In genomic region chr17:48522031-48522593, GRCh38 we compare ENCODE assay signal across 12 cellular contexts. TPM values are rescaled to one million over a fixed set of nuclear protein-coding genes. Genes with fewer than 3 reads are reported as not detected.
DNase-seq lines count a peak whose midpoint lies in the region; ATAC-seq, FAIRE-seq and TF ChIP-seq lines count a peak whose summit lies in the region.
"Had no signal": no experiment of that assay in that cellular context is flagged by ENCODE, and none has a peak within 500 bp of the region (broad histone marks: within the 10 kb centered on the region; RNA-seq: fewer than 3 reads in every experiment).

No MANE protein-coding gene starts in this region.

- DNase-seq in HepG2 (ENCODE audit: low spot score) (no peak), PC-3 (peak; percentile 83), kidney (peak; percentile 87), urothelium cell line (ENCODE audit: low spot score) (peak; percentile 23), putamen (ENCODE audit: low spot score) (no peak)
- DNase-seq in stimulated activated CD4-positive, alpha-beta T cell treated with anti-CD3 and anti-CD28 coated beads, Interleukin-4, amount 100 ng/mL, for 24 hours, result no peak
- DNase-seq: Peyer's patch; stimulated activated CD4-positive, alpha-beta T cell treated with anti-CD3 and anti-CD28 coated beads, Interleukin-2, amount 100 ng/mL, for 24 hours had no signal

- no peak overlapping the region for H3K9ac ChIP-seq in liver (ENCODE audit: low read depth in 1 of 2, low read length in 2 of 2)
- H3K9ac ChIP-seq in HepG2 (ENCODE audit: insufficient read depth, low read depth, low read length), result no peak overlapping the region
- H3K9ac ChIP-seq in PC-3 (ENCODE audit: low read length), result no peak overlapping the region
- H3K9ac ChIP-seq in kidney (ENCODE audit: low read length in 2 of 2), result no peak overlapping the region

- in situ Hi-C loops in HepG2 (cut with HindIII; ENCODE audit: extremely low pct_ligation_motif_present, low pct_unique_long_range_greater_than_20kb), result no loop called here

- H3K4me1 ChIP-seq in liver (ENCODE audit: control insufficient read depth in 4 of 4, insufficient read depth in 4 of 4, low read length in 3 of 4) (no peaks in the 10 kb centered on the region), HepG2 (ENCODE audit: insufficient read depth, low read length) (no peaks in the 10 kb centered on the region), PC-3 (ENCODE audit: insufficient read depth, low read length) (peaks cover 27% of the 10 kb centered on the region), kidney (ENCODE audit: control insufficient read depth in 1 of 2, insufficient read depth in 1 of 2, low read depth in 1 of 2, low read length in 2 of 2) (no peaks in the 10 kb centered on the region)

- BruUV-seq in HepG2 (replicated peaks; lab: Mats Ljungman, UMichigan), result no TSS peak
- no TSS peak for BruUV-seq in PC-3 (replicated peaks; lab: Mats Ljungman, UMichigan)

- POLR2A ChIA-PET in HepG2 (lab: Yijun Ruan, JAX) (no interaction called here), PC-3 (lab: Charles Lee; ENCODE audit: unreplicated experiment) (no interaction called here)

- intact Hi-C loops in HepG2 (cut with micrococcal nuclease; ENCODE audit: unreplicated experiment), result loop anchor here (5.0 kb wide), 1 partner anchor 650 kb away; no protein-coding TSS in a partner anchor
- intact Hi-C loops in PC-3 (cut with micrococcal nuclease), result no loop called here
- intact Hi-C loops in kidney (cut with DNase I), result no loop called here

- H3K4me1 Mint-ChIP-seq in stimulated activated memory B cell treated with anti-CD40 and anti-IgM and Interleukin-4, amounts not matched to agents 10 μg/mL and 1 μg/mL and 100 μg/mL, for 72 hours, result peaks cover 7% of the 10 kb centered on the region

- H2AFZ ChIP-seq in HepG2 (ENCODE audit: low read length) (no peak overlapping the region), PC-3 (ENCODE audit: low read length) (peak overlapping the region; percentile 8)

- FAIRE-seq in HepG2 (lab: Jason Lieb, UNC) (no peak), kidney (lab: Jason Lieb, UNC) (no peak), urothelium cell line (lab: Jason Lieb, UNC) (no peak)
- FAIRE-seq: islet of Langerhans had no signal

- H3K79me2 ChIP-seq in HepG2 (ENCODE audit: insufficient read depth, low read length) (no peaks in the 10 kb centered on the region), PC-3 (ENCODE audit: low read length) (no peaks in the 10 kb centered on the region)

- H3K4me3 ChIP-seq in liver (ENCODE audit: low read depth in 1 of 3, low read length in 3 of 3) (no peak overlapping the region), HepG2 (replicated peaks in 1 of 3; ENCODE audit: insufficient read depth in 1 of 3, low read depth in 2 of 3, low read length in 3 of 3) (no peak overlapping the region), PC-3 (ENCODE audit: low read length) (no peak overlapping the region), kidney (ENCODE audit: low read length in 2 of 2) (no peak overlapping the region)
- H3K4me3 ChIP-seq: Peyer's patch had no signal

- TF ChIP-seq CTCF in liver (IDR thresholded peaks at IDR 0.05; ENCODE audit: low read depth, low read length, missing input control) (no peak), HepG2 (CRISPR knock-in tag; IDR thresholded peaks at IDR 0.05) (no peak), PC-3 (conservative IDR thresholded peaks at IDR 0.05; ENCODE audit: low read depth, low read length) (no peak), kidney (IDR thresholded peaks at IDR 0.05; ENCODE audit: borderline replicate concordance, extremely low read depth, insufficient read depth) (no peak)

- CTCF ChIA-PET in HepG2 (lab: Yijun Ruan, JAX; ENCODE audit: low intra/inter-chr PET ratio, low total read pairs) (no interaction called here), PC-3 (lab: Charles Lee) (interaction anchor here (0.7 kb wide), 1 partner anchor 36 kb away, joined by 4 read pairs; no protein-coding TSS in a partner anchor)

- no peak for TF ChIP-seq POLR2A in HepG2 (IDR thresholded peaks at IDR 0.05; ENCODE audit: insufficient read depth in 1 of 2, low read depth in 2 of 2, low read length in 2 of 2)

- no peaks in the 10 kb centered on the region for H4K20me1 ChIP-seq in HepG2 (ENCODE audit: insufficient read depth, low read length)
- no peaks in the 10 kb centered on the region for H4K20me1 ChIP-seq in PC-3 (ENCODE audit: low read length)

- H3K36me3 ChIP-seq in liver (ENCODE audit: control insufficient read depth in 4 of 4, insufficient read depth in 3 of 4, low read depth in 1 of 4, low read length in 3 of 4) (no peaks in the 10 kb centered on the region), HepG2 (replicated peaks in 1 of 2; ENCODE audit: control insufficient read depth in 1 of 2, insufficient read depth in 2 of 2, low read length in 2 of 2) (no peaks in the 10 kb centered on the region), PC-3 (ENCODE audit: low read depth, low read length) (no peaks in the 10 kb centered on the region), kidney (ENCODE audit: control insufficient read depth in 1 of 2, insufficient read depth in 2 of 2, low read length in 2 of 2) (no peaks in the 10 kb centered on the region)
- H3K36me3 ChIP-seq: Peyer's patch had no signal

- H3F3A ChIP-seq in PC-3 (ENCODE audit: low read length, unreplicated experiment), result no peaks in the 10 kb centered on the region

- H3K9me3 ChIP-seq in liver (ENCODE audit: control insufficient read depth in 4 of 4, low read length in 3 of 4) (no peaks in the 10 kb centered on the region), HepG2 (ENCODE audit: low read length) (no peaks in the 10 kb centered on the region), PC-3 (ENCODE audit: low read length) (no peaks in the 10 kb centered on the region), kidney (ENCODE audit: control insufficient read depth in 1 of 2, low read length in 2 of 2) (no peaks in the 10 kb centered on the region)
- H3K9me3 ChIP-seq: Peyer's patch had no signal

- H3K27ac ChIP-seq in liver (ENCODE audit: low read depth in 1 of 2, low read length in 2 of 2) (no peak overlapping the region), HepG2 (ENCODE audit: extremely low read length, insufficient read depth, low read length) (no peak overlapping the region), PC-3 (ENCODE audit: low read length) (0 out of 2 replicates have a peak overlapping the region, but pooled peaks have one; percentile 4), kidney (ENCODE audit: low read depth in 2 of 2, low read length in 2 of 2) (no peak overlapping the region)
- H3K27ac ChIP-seq: Peyer's patch had no signal

- no peak for TF ChIP-seq EP300 in HepG2 (IDR thresholded peaks at IDR 0.05; ENCODE audit: low read depth in 2 of 2, low read length in 2 of 2)
- TF ChIP-seq EP300 in HepG2 (CRISPR knock-in tag; IDR thresholded peaks at IDR 0.05; ENCODE audit: borderline replicate concordance), result no peak

- H3K27me3 Mint-ChIP-seq in stimulated activated memory B cell treated with anti-CD40 and anti-IgM and Interleukin-4, amounts not matched to agents 10 μg/mL and 1 μg/mL and 100 μg/mL, for 72 hours, result peaks cover 92% of the 10 kb centered on the region

- TF ChIP-seq RAD21 in liver (IDR thresholded peaks at IDR 0.05) (peak in 1 of 2 donors; percentile 3), HepG2 (CRISPR knock-in tag; IDR thresholded peaks at IDR 0.05) (no peak)

- no peak; the same call in 2 of the 3 replicates for ATAC-seq in HepG2
- peak; percentile 58 for ATAC-seq in PC-3
- no peak for ATAC-seq in stimulated activated memory B cell treated with anti-CD40 and anti-IgM and Interleukin-4, amounts not matched to agents 10 μg/mL and 1 μg/mL and 100 μg/mL, for 72 hours

- no peak overlapping the region for H3K4me2 ChIP-seq in HepG2 (ENCODE audit: low read depth, low read length)
- peak overlapping the region; percentile 26 for H3K4me2 ChIP-seq in PC-3 (ENCODE audit: low read length)

- no peak overlapping the region for H3K27ac Mint-ChIP-seq in stimulated activated memory B cell treated with anti-CD40 and anti-IgM and Interleukin-4, amounts not matched to agents 10 μg/mL and 1 μg/mL and 100 μg/mL, for 72 hours

- no peaks in the 10 kb centered on the region for H3K9me2 ChIP-seq in PC-3 (replicated peaks; ENCODE audit: low read length)

- H3K9me3 Mint-ChIP-seq in stimulated activated memory B cell treated with anti-CD40 and anti-IgM and Interleukin-4, amounts not matched to agents 10 μg/mL and 1 μg/mL and 100 μg/mL, for 72 hours, result no peaks in the 10 kb centered on the region

- H3K27me3 ChIP-seq in liver (ENCODE audit: control insufficient read depth in 4 of 4, insufficient read depth in 4 of 4, low read length in 3 of 4) (peaks cover 0 to 27% (median 3%) of the 10 kb centered on the region in 4 donors), HepG2 (ENCODE audit: control insufficient read depth in 1 of 2, insufficient read depth in 2 of 2, low read length in 2 of 2) (peaks cover 3 to 34% of the 10 kb centered on the region in 2 experiments; a peak in 4 of 5 replicates), PC-3 (ENCODE audit: low read length) (no peaks in the 10 kb centered on the region)
- H3K27me3 ChIP-seq: Peyer's patch had no signal

- 26% methylated on average over 8 of the region's 8 CpGs for WGBS in liver
- 7% methylated on average over 8 of the region's 8 CpGs for WGBS in HepG2 (ENCODE audit: low lambda C conversion rate)

- no peaks in the 10 kb centered on the region for H3K36me3 Mint-ChIP-seq in stimulated activated memory B cell treated with anti-CD40 and anti-IgM and Interleukin-4, amounts not matched to agents 10 μg/mL and 1 μg/mL and 100 μg/mL, for 72 hours

- no peak overlapping the region for H3K4me3 Mint-ChIP-seq in stimulated activated memory B cell treated with anti-CD40 and anti-IgM and Interleukin-4, amounts not matched to agents 10 μg/mL and 1 μg/mL and 100 μg/mL, for 72 hours

RNA-seq across cellular contexts. Expression of gene HOXB1, which starts 8.7 kb away (rescaled TPM):
- total RNA-seq in liver (not detected), HepG2 (2016; rRNA removed; fragmentation: Illumina TruSeq; extraction: Trizol) (not detected in 2 replicates), PC-3 (2014; rRNA removed) (not detected in 2 replicates), kidney (not detected)
- polyA plus RNA-seq in liver (not detected), HepG2 (2011; rRNA removed) (not detected in 2 replicates), kidney (ENCODE audit: insufficient read depth, low read depth, low replicate concordance) (not detected)
- total RNA-seq in HepG2 (2016; cell fraction: cytosol; rRNA removed; fragmentation: Illumina TruSeq; extraction: Trizol; ENCODE audit: low read depth), result not detected in 2 replicates
- not detected in 2 replicates for total RNA-seq in HepG2 (2016; cell fraction: insoluble cytoplasmic fraction; rRNA removed; fragmentation: Illumina TruSeq; extraction: Trizol)
- total RNA-seq in HepG2 (2016; cell fraction: membrane; rRNA removed; fragmentation: Illumina TruSeq; extraction: Trizol), result not detected in 2 replicates
- not detected in 2 replicates for total RNA-seq in HepG2 (2016; cell fraction: nucleus; rRNA removed; fragmentation: Illumina TruSeq; extraction: Trizol)
- not detected in 2 replicates for polyA plus RNA-seq in HepG2 (2011; cell fraction: cytosol; rRNA removed)
- not detected in 2 replicates for polyA plus RNA-seq in HepG2 (2011; cell fraction: nucleus; rRNA removed)
- not detected in 2 replicates for polyA plus RNA-seq in HepG2 (2012)
- polyA plus RNA-seq in HepG2 (2016; cell fraction: cytosol; fragmentation: Illumina TruSeq; extraction: Trizol; ENCODE audit: low read depth), result not detected in 2 replicates
- not detected in 2 replicates for polyA plus RNA-seq in HepG2 (2016; cell fraction: insoluble cytoplasmic fraction; fragmentation: Illumina TruSeq; extraction: Trizol; ENCODE audit: low read depth)
- not detected in 2 replicates for polyA plus RNA-seq in HepG2 (2016; cell fraction: membrane; fragmentation: Illumina TruSeq; extraction: Trizol; ENCODE audit: low read depth)
- not detected in 2 replicates for polyA plus RNA-seq in HepG2 (2016; cell fraction: nucleus; fragmentation: Illumina TruSeq; extraction: Trizol; ENCODE audit: insufficient read depth, low read depth)
- not detected in 2 replicates for polyA minus RNA-seq in HepG2 (2011; rRNA and poly(A)+ RNA removed; ENCODE audit: low replicate concordance)
- not detected in 2 replicates for polyA minus RNA-seq in HepG2 (2011; cell fraction: cytosol; rRNA and poly(A)+ RNA removed)
- polyA minus RNA-seq in HepG2 (2011; cell fraction: nucleus; rRNA and poly(A)+ RNA removed), result not detected in 2 replicates
- total RNA-seq: omental fat pad, Peyer's patch had no signal

RNA-seq across cellular contexts. Expression of gene HOXB2, which starts 22.8 kb away (rescaled TPM):
- total RNA-seq in liver (1 to 10 TPM in 1 of 2 donors, under 1 TPM in 1; 0.67 to 2.3 TPM), HepG2 (2016; rRNA removed; fragmentation: Illumina TruSeq; extraction: Trizol) (not detected in 2 replicates), PC-3 (2014; rRNA removed) (1.1 TPM in 1 of 2 replicates, not detected in the other), kidney (61.9 TPM)
- polyA plus RNA-seq in liver (1 to 10 TPM; 1.3 to 2.5 TPM), HepG2 (2011; rRNA removed) (not detected in 2 replicates), kidney (ENCODE audit: insufficient read depth, low read depth, low replicate concordance) (30.7 TPM)
- total RNA-seq in HepG2 (2016; cell fraction: cytosol; rRNA removed; fragmentation: Illumina TruSeq; extraction: Trizol; ENCODE audit: low read depth), result not detected in 2 replicates
- total RNA-seq in HepG2 (2016; cell fraction: insoluble cytoplasmic fraction; rRNA removed; fragmentation: Illumina TruSeq; extraction: Trizol), result not detected in 2 replicates
- total RNA-seq in HepG2 (2016; cell fraction: membrane; rRNA removed; fragmentation: Illumina TruSeq; extraction: Trizol), result not detected in 2 replicates
- total RNA-seq in HepG2 (2016; cell fraction: nucleus; rRNA removed; fragmentation: Illumina TruSeq; extraction: Trizol), result not detected in 2 replicates
- not detected in 2 replicates for polyA plus RNA-seq in HepG2 (2011; cell fraction: cytosol; rRNA removed)
- not detected in 2 replicates for polyA plus RNA-seq in HepG2 (2011; cell fraction: nucleus; rRNA removed)
- not detected in 2 replicates for polyA plus RNA-seq in HepG2 (2012)
- polyA plus RNA-seq in HepG2 (2016; cell fraction: cytosol; fragmentation: Illumina TruSeq; extraction: Trizol; ENCODE audit: low read depth), result not detected in 2 replicates
- not detected in 2 replicates for polyA plus RNA-seq in HepG2 (2016; cell fraction: insoluble cytoplasmic fraction; fragmentation: Illumina TruSeq; extraction: Trizol; ENCODE audit: low read depth)
- not detected in 2 replicates for polyA plus RNA-seq in HepG2 (2016; cell fraction: membrane; fragmentation: Illumina TruSeq; extraction: Trizol; ENCODE audit: low read depth)
- polyA plus RNA-seq in HepG2 (2016; cell fraction: nucleus; fragmentation: Illumina TruSeq; extraction: Trizol; ENCODE audit: insufficient read depth, low read depth), result not detected in 2 replicates
- 0.28 TPM in 1 of 2 replicates, not detected in the other for polyA minus RNA-seq in HepG2 (2011; rRNA and poly(A)+ RNA removed; ENCODE audit: low replicate concordance)
- polyA minus RNA-seq in HepG2 (2011; cell fraction: cytosol; rRNA and poly(A)+ RNA removed), result not detected in 2 replicates
- not detected in 2 replicates for polyA minus RNA-seq in HepG2 (2011; cell fraction: nucleus; rRNA and poly(A)+ RNA removed)

RNA-seq across cellular contexts. Expression of gene HOXB4, which starts 56.0 kb away (rescaled TPM):
- total RNA-seq in liver (under 1 TPM; 0.65 to 0.75 TPM), HepG2 (2016; rRNA removed; fragmentation: Illumina TruSeq; extraction: Trizol) (not detected in 2 replicates), PC-3 (2014; rRNA removed) (0.22 and 0.58 TPM in 2 replicates), kidney (22.6 TPM)
- polyA plus RNA-seq in liver (under 1 TPM; 0.19 to 0.35 TPM), HepG2 (2011; rRNA removed) (not detected in 2 replicates), kidney (ENCODE audit: insufficient read depth, low read depth, low replicate concordance) (4.4 TPM)
- total RNA-seq in HepG2 (2016; cell fraction: cytosol; rRNA removed; fragmentation: Illumina TruSeq; extraction: Trizol; ENCODE audit: low read depth), result not detected in 2 replicates
- total RNA-seq in HepG2 (2016; cell fraction: insoluble cytoplasmic fraction; rRNA removed; fragmentation: Illumina TruSeq; extraction: Trizol), result not detected in 2 replicates
- total RNA-seq in HepG2 (2016; cell fraction: membrane; rRNA removed; fragmentation: Illumina TruSeq; extraction: Trizol), result not detected in 2 replicates
- not detected in 2 replicates for total RNA-seq in HepG2 (2016; cell fraction: nucleus; rRNA removed; fragmentation: Illumina TruSeq; extraction: Trizol)
- polyA plus RNA-seq in HepG2 (2011; cell fraction: cytosol; rRNA removed), result not detected in 2 replicates
- not detected in 2 replicates for polyA plus RNA-seq in HepG2 (2011; cell fraction: nucleus; rRNA removed)
- not detected in 2 replicates for polyA plus RNA-seq in HepG2 (2012)
- not detected in 2 replicates for polyA plus RNA-seq in HepG2 (2016; cell fraction: cytosol; fragmentation: Illumina TruSeq; extraction: Trizol; ENCODE audit: low read depth)
- polyA plus RNA-seq in HepG2 (2016; cell fraction: insoluble cytoplasmic fraction; fragmentation: Illumina TruSeq; extraction: Trizol; ENCODE audit: low read depth), result not detected in 2 replicates
- polyA plus RNA-seq in HepG2 (2016; cell fraction: membrane; fragmentation: Illumina TruSeq; extraction: Trizol; ENCODE audit: low read depth), result not detected in 2 replicates
- polyA plus RNA-seq in HepG2 (2016; cell fraction: nucleus; fragmentation: Illumina TruSeq; extraction: Trizol; ENCODE audit: insufficient read depth, low read depth), result not detected in 2 replicates
- polyA minus RNA-seq in HepG2 (2011; rRNA and poly(A)+ RNA removed; ENCODE audit: low replicate concordance), result 0.04 and 0.49 TPM in 2 replicates
- not detected in 2 replicates for polyA minus RNA-seq in HepG2 (2011; cell fraction: cytosol; rRNA and poly(A)+ RNA removed)
- not detected in 2 replicates for polyA minus RNA-seq in HepG2 (2011; cell fraction: nucleus; rRNA and poly(A)+ RNA removed)

Comparison
In these comparisons a context has a peak if more than half of its experiments do, and no peak if none do; other contexts are left out.
1. DNase-seq: peak in PC-3 (single experiment), kidney (single experiment) and urothelium cell line (single experiment); none in HepG2 (single experiment), putamen (single experiment) and stimulated activated CD4-positive, alpha-beta T cell treated with anti-CD3 and anti-CD28 coated beads, Interleukin-4, amount 100 ng/mL, for 24 hours (single experiment).
2. RNA of gene HOXB2, which starts 22.8 kb away (total RNA-seq): 61.9 TPM in kidney (single experiment); 0.67 to 2.3 TPM in liver, 1.1 TPM in PC-3 and not detected in HepG2; every median in the first group is over 10 times any median in the second.
3. RNA of gene HOXB4, which starts 56.0 kb away (total RNA-seq): 22.6 TPM in kidney (single experiment); 0.65 to 0.75 TPM in liver, 0.22 to 0.58 TPM in PC-3 and not detected in HepG2; every median in the first group is over 10 times any median in the second.